ENCODE assay signal across 26 cellular contexts in genomic region chr12:74770552-74770951, GRCh38.
"Had no signal": no experiment of that assay in that cellular context is flagged by ENCODE, and none has a peak within 500 bp of the region (broad histone marks: within the 10 kb centered on the region; RNA-seq: fewer than 3 reads in every experiment).

No MANE protein-coding gene starts in this region.

- H3K27me3 Mint-ChIP-seq: activated CD4-positive, alpha-beta T cell treated with anti-CD3 and anti-CD28 coated beads, Interleukin-2, amount 10 ng/mL, durations not matched to agents 7 days and 5 days; activated naive CD4-positive, alpha-beta T cell treated with anti-CD3 and anti-CD28 coated beads, Interleukin-2, amount 50 U/mL, for 24 hours; activated naive CD8-positive, alpha-beta T cell treated with anti-CD3 and anti-CD28 coated beads, Interleukin-2, amount 10 ng/mL, durations not matched to agents 7 days and 5 days; activated T-cell treated with anti-CD3 and anti-CD28 coated beads, Interleukin-2, amount 50 U/mL, for 24 hours had no signal

- H3K27ac Mint-ChIP-seq: activated CD4-positive, alpha-beta T cell treated with anti-CD3 and anti-CD28 coated beads, Interleukin-2, amount 10 ng/mL, durations not matched to agents 7 days and 5 days; activated CD8-positive, alpha-beta T cell treated with anti-CD3 and anti-CD28 coated beads, Interleukin-2, amount 10 ng/mL, durations not matched to agents 7 days and 5 days; activated naive CD4-positive, alpha-beta T cell treated with anti-CD3 and anti-CD28 coated beads, Interleukin-2, amount 50 U/mL, for 24 hours; activated naive CD8-positive, alpha-beta T cell treated with anti-CD3 and anti-CD28 coated beads, Interleukin-2, amount 10 ng/mL, durations not matched to agents 7 days and 5 days; activated T-cell treated with anti-CD3 and anti-CD28 coated beads, Interleukin-2, amount 50 U/mL, for 24 hours; activated T-helper 2 cell treated with anti-CD3 and anti-CD28 coated beads, Interferon-gamma antibody, Interleukin-2, Interleukin-4, amounts not matched to agents 10 μg/mL and 5 μg/mL and 100 μg/mL, durations not matched to agents 14 hours and 24 hours and 36 hours had no signal

- H2AFZ ChIP-seq: PC-9 had no signal

- H3K36me3 ChIP-seq: ascending aorta, breast epithelium had no signal

- H3K4me3 ChIP-seq: ascending aorta, body of pancreas, breast epithelium, PC-9 had no signal

- H3K36me3 Mint-ChIP-seq: activated naive CD4-positive, alpha-beta T cell treated with anti-CD3 and anti-CD28 coated beads, Interleukin-2, amount 50 U/mL, for 24 hours; activated naive CD8-positive, alpha-beta T cell treated with anti-CD3 and anti-CD28 coated beads, Interleukin-2, amount 10 ng/mL, durations not matched to agents 7 days and 5 days had no signal

- H3K4me1 ChIP-seq: ascending aorta, body of pancreas, breast epithelium had no signal

- H3K4me3 Mint-ChIP-seq: activated CD4-positive, alpha-beta T cell treated with anti-CD3 and anti-CD28 coated beads, Interleukin-2, amount 10 ng/mL, durations not matched to agents 7 days and 5 days; activated CD8-positive, alpha-beta T cell treated with anti-CD3 and anti-CD28 coated beads, Interleukin-2, amount 10 ng/mL, durations not matched to agents 7 days and 5 days; activated naive CD4-positive, alpha-beta T cell treated with anti-CD3 and anti-CD28 coated beads, Interleukin-2, amount 50 U/mL, for 24 hours; activated naive CD8-positive, alpha-beta T cell treated with anti-CD3 and anti-CD28 coated beads, Interleukin-2, amount 10 ng/mL, durations not matched to agents 7 days and 5 days; activated T-cell treated with anti-CD3 and anti-CD28 coated beads, Interleukin-2, amount 50 U/mL, for 24 hours had no signal

- H3K27me3 ChIP-seq: ascending aorta, body of pancreas, breast epithelium had no signal

- H3K27ac ChIP-seq: ascending aorta, body of pancreas, breast epithelium, PC-9, RWPE1 had no signal

- H3K4me1 Mint-ChIP-seq: activated CD4-positive, alpha-beta T cell treated with anti-CD3 and anti-CD28 coated beads, Interleukin-2, amount 10 ng/mL, durations not matched to agents 7 days and 5 days; activated naive CD4-positive, alpha-beta T cell treated with anti-CD3 and anti-CD28 coated beads, Interleukin-2, amount 50 U/mL, for 24 hours; activated naive CD8-positive, alpha-beta T cell treated with anti-CD3 and anti-CD28 coated beads, Interleukin-2, amount 10 ng/mL, durations not matched to agents 7 days and 5 days had no signal

- H3K4me2 ChIP-seq: PC-9 had no signal

- H3K9me3 Mint-ChIP-seq: activated CD4-positive, alpha-beta T cell treated with anti-CD3 and anti-CD28 coated beads, Interleukin-2, amount 10 ng/mL, durations not matched to agents 7 days and 5 days; activated naive CD4-positive, alpha-beta T cell treated with anti-CD3 and anti-CD28 coated beads, Interleukin-2, amount 50 U/mL, for 24 hours; activated naive CD8-positive, alpha-beta T cell treated with anti-CD3 and anti-CD28 coated beads, Interleukin-2, amount 10 ng/mL, durations not matched to agents 7 days and 5 days; activated T-cell treated with anti-CD3 and anti-CD28 coated beads, Interleukin-2, amount 50 U/mL, for 24 hours; activated T-helper 2 cell treated with anti-CD3 and anti-CD28 coated beads, Interferon-gamma antibody, Interleukin-2, Interleukin-4, amounts not matched to agents 10 μg/mL and 5 μg/mL and 100 μg/mL, durations not matched to agents 14 hours and 24 hours and 36 hours had no signal

- FAIRE-seq: RCC 7860 had no signal

- DNase-seq: activated CD4-positive, alpha-beta T cell treated with anti-CD3 and anti-CD28 coated beads, Interleukin-2, amount 10 ng/mL, durations not matched to agents 7 days and 5 days; activated CD4-positive, alpha-beta T cell treated with anti-CD3 and anti-CD28 coated beads, Interleukin-2, amount 50 U/mL, for 48 hours; activated CD8-positive, alpha-beta T cell treated with anti-CD3 and anti-CD28 coated beads, Interleukin-2, amount 10 ng/mL, durations not matched to agents 7 days and 5 days; activated gamma-delta T cell; activated naive CD4-positive, alpha-beta T cell treated with Interleukin-2 at 50 U/mL for 16 hours; activated naive CD8-positive, alpha-beta T cell treated with anti-CD3 and anti-CD28 coated beads, Interleukin-2, amount 10 ng/mL, durations not matched to agents 7 days and 5 days; activated T-cell treated with anti-CD3 and anti-CD28 coated beads, Interleukin-2, amount 50 U/mL, for 24 hours; amygdala; body of pancreas; NCI-H1105 treated with DMSO at 0.1 percent for 48 hours; NCI-H1436; NCI-H1694; NCI-H1930; NCI-H2081 treated with DMSO at 0.1 percent for 48 hours; NCI-H2171; NCI-H226; NCI-H524 treated with DMSO at 0.1 percent for 48 hours; PC-9; SIG-M5; T1000 had no signal

- H3K9me3 ChIP-seq: ascending aorta, body of pancreas, breast epithelium had no signal
